Comparison of ENCODE assay signal across 11 cellular contexts in the genomic region with DNA sequence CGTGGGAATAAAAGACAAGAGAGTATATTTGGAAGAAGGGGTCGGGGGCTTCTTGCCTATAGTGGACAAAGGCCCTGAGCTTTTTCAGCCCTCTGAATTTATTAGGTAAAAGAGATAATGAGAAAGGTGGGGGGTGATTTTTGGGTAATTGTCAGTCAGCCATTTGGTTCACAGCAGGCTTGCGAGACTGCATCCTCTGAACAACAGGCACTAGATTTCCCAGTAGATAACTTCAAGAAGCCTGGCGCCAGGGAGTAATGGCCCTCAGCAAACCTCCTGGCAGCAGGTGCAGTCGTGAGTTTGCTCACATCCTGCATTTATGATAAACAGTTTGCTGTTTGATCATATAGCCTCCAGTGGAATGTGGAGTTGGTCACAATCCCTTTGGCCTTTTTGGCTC.
"Had no signal": no experiment of that assay in that cellular context is flagged by ENCODE, and none has a peak within 500 bp of the region (broad histone marks: within the 10 kb centered on the region; RNA-seq: fewer than 3 reads in every experiment).

No MANE protein-coding gene starts in this region.

- H3K4me1 ChIP-seq: HAP-1 had no signal

- H3K9ac ChIP-seq: GM23248 had no signal

- H3K36me3 ChIP-seq: HAP-1 had no signal

- H3K4me2 ChIP-seq: GM23338 had no signal

- FAIRE-seq: H1, H54 had no signal

- H3K4me1 Mint-ChIP-seq: GM23338, H9 had no signal

- H2AFZ ChIP-seq: GM23248, GM23338 had no signal

- H3K4me3 ChIP-seq: GM23248, GM23338, HAP-1 had no signal

- H3K9me3 ChIP-seq: HAP-1 had no signal

- H3K27ac ChIP-seq: GM23248 had no signal

- ATAC-seq: GM23338, HCT116 had no signal

- DNase-seq: GM23248, GOT3, H7, H9, HCEC 1CT, HFFc6 had no signal

- H3K4me3 Mint-ChIP-seq: GM23338, H9, HFFc6 had no signal
